Comparison of ENCODE assay signal across 25 cellular contexts in genomic region chr20:48660788-48661187, GRCh38.
DNase-seq lines count a peak whose midpoint lies in the region; ATAC-seq and TF ChIP-seq lines count a peak whose summit lies in the region.
"Had no signal": no experiment of that assay in that cellular context is flagged by ENCODE, and none has a peak within 500 bp of the region (broad histone marks: within the 10 kb centered on the region; RNA-seq: fewer than 3 reads in every experiment).

No MANE protein-coding gene starts in this region.

- H3K27ac ChIP-seq in tibial artery = peak overlapping the region; percentile 39 to 59
- H3K27ac ChIP-seq: SJSA1 had no signal

- peaks cover 0 to 56% (median 37%) of the 10 kb centered on the region in 4 donors for H3K4me1 ChIP-seq in tibial artery
- H3K4me1 ChIP-seq: SJSA1 had no signal

- H3K36me3 ChIP-seq in tibial artery = peaks cover 0 to 16% (median 0%) of the 10 kb centered on the region in 3 donors

- DNase-seq in activated T-cell treated with anti-CD3 and anti-CD28 coated beads, Interleukin-2, amount 50 U/mL, for 24 hours = no peak
- DNase-seq in activated T-cell treated with anti-CD3 and anti-CD28 coated beads for 4 hours = no peak
- no peak for DNase-seq in naive thymus-derived CD8-positive, alpha-beta T cell
- no peak for DNase-seq in tibial artery
- no peak for DNase-seq in NCI-H524 treated with DMSO at 0.1 percent for 48 hours (lab: John Stamatoyannopoulos, UW)
- DNase-seq in SKM-1 (lab: John Stamatoyannopoulos, UW; ENCODE audit: unreplicated experiment) = no peak
- DNase-seq: 8988T; AML-193; C1 segment of cervical spinal cord; Calu3; CD8-positive, alpha-beta memory T cell; DMS153; Karpas-422; MV-4-11; NCI-H1105 treated with DMSO at 0.1 percent for 48 hours; NCI-H2081; NCI-H2171; NCI-H345; NCI-H524; OCI-M1 had no signal

- H3K36me3 Mint-ChIP-seq in activated T-cell treated with anti-CD3 and anti-CD28 coated beads, Interleukin-2, amount 50 U/mL, for 24 hours (ENCODE audit: low read depth) = peaks cover 85% of the 10 kb centered on the region
- H3K36me3 Mint-ChIP-seq in activated T-helper 17 cell treated with anti-CD3 and anti-CD28 coated beads, Interleukin-2, amount 50 U/mL, for 72 hours (ENCODE audit: low read depth) = peaks cover 96% of the 10 kb centered on the region
- peaks cover 13 to 88% (median 46%) of the 10 kb centered on the region in 3 donors for H3K36me3 Mint-ChIP-seq in naive thymus-derived CD8-positive, alpha-beta T cell

- no peak overlapping the region for H3K4me3 ChIP-seq in tibial artery
- H3K4me3 ChIP-seq: SJSA1 had no signal

- no peaks in the 10 kb centered on the region for H3K9me3 ChIP-seq in tibial artery
- H3K9me3 ChIP-seq: SJSA1 had no signal

- H3K9me3 Mint-ChIP-seq in activated T-cell treated with anti-CD3 and anti-CD28 coated beads, Interleukin-2, amount 50 U/mL, for 24 hours = no peaks in the 10 kb centered on the region
- H3K9me3 Mint-ChIP-seq in activated T-helper 17 cell treated with anti-CD3 and anti-CD28 coated beads, Interleukin-2, amount 50 U/mL, for 72 hours = no peaks in the 10 kb centered on the region
- H3K9me3 Mint-ChIP-seq in naive thymus-derived CD8-positive, alpha-beta T cell = peaks cover 0 to 11% (median 0%) of the 10 kb centered on the region in 9 donors
- H3K9me3 Mint-ChIP-seq: IgD-negative memory B cell had no signal

- H3K27me3 Mint-ChIP-seq in activated T-cell treated with anti-CD3 and anti-CD28 coated beads, Interleukin-2, amount 50 U/mL, for 24 hours = no peaks in the 10 kb centered on the region
- H3K27me3 Mint-ChIP-seq in activated T-helper 17 cell treated with anti-CD3 and anti-CD28 coated beads, Interleukin-2, amount 50 U/mL, for 72 hours = no peaks in the 10 kb centered on the region
- H3K27me3 Mint-ChIP-seq in naive thymus-derived CD8-positive, alpha-beta T cell = no peaks in the 10 kb centered on the region
- H3K27me3 Mint-ChIP-seq: IgD-negative memory B cell had no signal

- POLR2A ChIA-PET in naive thymus-derived CD8-positive, alpha-beta T cell (lab: Charles Lee) = no interaction called here

- ATAC-seq in activated T-helper 17 cell treated with anti-CD3 and anti-CD28 coated beads, Interleukin-2, amount 50 U/mL, for 72 hours (replicated peaks) = no peak
- ATAC-seq in naive thymus-derived CD8-positive, alpha-beta T cell = no peak
- ATAC-seq in GM18870 (IDR thresholded peaks at IDR 0.05; ENCODE audit: unreplicated experiment) = no peak
- ATAC-seq: HCT116 had no signal

- no peaks in the 10 kb centered on the region for H3K27me3 ChIP-seq in tibial artery
- H3K27me3 ChIP-seq: SJSA1 had no signal

- TF ChIP-seq CTCF in tibial artery (IDR thresholded peaks at IDR 0.05) = no peak

- peaks cover 6% of the 10 kb centered on the region for H3K4me1 Mint-ChIP-seq in activated T-cell treated with anti-CD3 and anti-CD28 coated beads, Interleukin-2, amount 50 U/mL, for 24 hours (ENCODE audit: low read depth)
- peaks cover 6% of the 10 kb centered on the region for H3K4me1 Mint-ChIP-seq in activated T-helper 17 cell treated with anti-CD3 and anti-CD28 coated beads, Interleukin-2, amount 50 U/mL, for 72 hours
- H3K4me1 Mint-ChIP-seq in naive thymus-derived CD8-positive, alpha-beta T cell = peaks cover 9 to 42% (median 20%) of the 10 kb centered on the region in 4 donors

- H3K27ac Mint-ChIP-seq in activated T-cell treated with anti-CD3 and anti-CD28 coated beads, Interleukin-2, amount 50 U/mL, for 24 hours = peak overlapping the region; percentile 0
- peak overlapping the region; percentile 82 for H3K27ac Mint-ChIP-seq in activated T-helper 17 cell treated with anti-CD3 and anti-CD28 coated beads, Interleukin-2, amount 50 U/mL, for 72 hours
- H3K27ac Mint-ChIP-seq in naive thymus-derived CD8-positive, alpha-beta T cell = peak overlapping the region in 6 of 10 donors; percentile 7 to 70 (median 26)

- intact Hi-C loops in tibial artery (cut with DNase I; ENCODE audit: low total_unique reads) = loop anchor here (1.0 kb wide), 1 partner anchor 63 kb away; no protein-coding TSS in a partner anchor

- H3K4me3 Mint-ChIP-seq in activated T-cell treated with anti-CD3 and anti-CD28 coated beads, Interleukin-2, amount 50 U/mL, for 24 hours = no peak overlapping the region
- no peak overlapping the region for H3K4me3 Mint-ChIP-seq in activated T-helper 17 cell treated with anti-CD3 and anti-CD28 coated beads, Interleukin-2, amount 50 U/mL, for 72 hours
- no peak overlapping the region for H3K4me3 Mint-ChIP-seq in naive thymus-derived CD8-positive, alpha-beta T cell
- H3K4me3 Mint-ChIP-seq: CD8-positive, alpha-beta memory T cell; IgD-negative memory B cell had no signal

Comparison
In these comparisons a context has a peak if more than half of its experiments do, and no peak if none do; other contexts are left out.
1. H3K27ac Mint-ChIP-seq: peak in every context shown above with its lines; median percentile 82 in activated T-helper 17 cell treated with anti-CD3 and anti-CD28 coated beads, Interleukin-2, amount 50 U/mL, for 72 hours; 26 in naive thymus-derived CD8-positive, alpha-beta T cell; 0 in activated T-cell treated with anti-CD3 and anti-CD28 coated beads, Interleukin-2, amount 50 U/mL, for 24 hours.